8 cellular contexts compared by ENCODE assay signal in genomic region chr2:43129254-43129653, GRCh38.
DNase-seq lines count a peak whose midpoint lies in the region; ATAC-seq and TF ChIP-seq lines count a peak whose summit lies in the region.
"Had no signal": no experiment of that assay in that cellular context is flagged by ENCODE, and none has a peak within 500 bp of the region (broad histone marks: within the 10 kb centered on the region; RNA-seq: fewer than 3 reads in every experiment).

No MANE protein-coding gene starts in this region.

- no peak for DNase-seq in CD4-positive, alpha-beta memory T cell
- DNase-seq in MV-4-11 (lab: John Stamatoyannopoulos, UW) (peak; percentile 49), gastrocnemius medialis (no peak), hypothalamus (lab: John Stamatoyannopoulos, UW) (no peak), NCI-H2196 (lab: John Stamatoyannopoulos, UW; ENCODE audit: unreplicated experiment) (no peak)
- DNase-seq in effector memory CD8-positive, alpha-beta T cell = no peak
- no peak for DNase-seq in stimulated activated CD4-positive, alpha-beta T cell treated with anti-CD3 and anti-CD28 coated beads, Interleukin-4, amount 100 ng/mL, for 4 hours
- DNase-seq: NCI-H446 treated with DMSO at 0.1 percent for 48 hours had no signal

- H3K27me3 ChIP-seq in CD4-positive, alpha-beta memory T cell (ENCODE audit: insufficient read depth, low read length) = no peaks in the 10 kb centered on the region
- no peaks in the 10 kb centered on the region for H3K27me3 ChIP-seq in gastrocnemius medialis

- no peak for TF ChIP-seq CTCF in gastrocnemius medialis (IDR thresholded peaks at IDR 0.05 in 4 of 5, conservative IDR thresholded peaks at IDR 0.05 in 1 of 5)

- no peaks in the 10 kb centered on the region for H3K36me3 ChIP-seq in CD4-positive, alpha-beta memory T cell (ENCODE audit: insufficient read depth, low read length)
- H3K36me3 ChIP-seq in gastrocnemius medialis = no peaks in the 10 kb centered on the region

- H3K9me3 ChIP-seq in CD4-positive, alpha-beta memory T cell (ENCODE audit: control insufficient read depth in 1 of 2, low read length in 2 of 2) = no peaks in the 10 kb centered on the region
- H3K9me3 ChIP-seq in gastrocnemius medialis = no peaks in the 10 kb centered on the region

- in situ Hi-C loops in gastrocnemius medialis (cut with MboI; ENCODE audit: low sequenced_read_pairs in 4 of 4) = loop anchor here in 3 of 4 donors (5.0 to 10.0 kb wide), 4 partner anchors 98 to 356 kb away; partner anchors contain the start of gene ZFP36L2 (in 1 of the 3)

- peak overlapping the region in 7 of 8 donors; percentile 46 to 81 (median 67) for H3K4me3 Mint-ChIP-seq in CD4-positive, alpha-beta memory T cell
- peak overlapping the region; percentile 33 to 77 for H3K4me3 Mint-ChIP-seq in effector memory CD8-positive, alpha-beta T cell

- no peak for ATAC-seq in effector memory CD8-positive, alpha-beta T cell (replicated peaks)
- no peak for ATAC-seq in gastrocnemius medialis

- H3K27ac Mint-ChIP-seq in CD4-positive, alpha-beta memory T cell = peak overlapping the region; percentile 97 to 100 (median 100)
- H3K27ac Mint-ChIP-seq in effector memory CD8-positive, alpha-beta T cell = peak overlapping the region; percentile 94 to 100

- H3K36me3 Mint-ChIP-seq in CD4-positive, alpha-beta memory T cell = no peaks in the 10 kb centered on the region
- peaks cover 40% of the 10 kb centered on the region for H3K36me3 Mint-ChIP-seq in effector memory CD8-positive, alpha-beta T cell (ENCODE audit: insufficient read depth)

- POLR2A ChIA-PET in CD4-positive, alpha-beta memory T cell (lab: Charles Lee; ENCODE audit: partially characterized antibody) = interaction anchor here (1.2 to 65.0 kb wide), 6 partner anchors 8 to 413 kb away, joined by 3 to 6960 read pairs (median 34); partner anchors contain the start of gene ZFP36L2

- H3K9me3 Mint-ChIP-seq in CD4-positive, alpha-beta memory T cell = no peaks in the 10 kb centered on the region
- H3K9me3 Mint-ChIP-seq in effector memory CD8-positive, alpha-beta T cell = no peaks in the 10 kb centered on the region

- CTCF ChIA-PET in CD4-positive, alpha-beta memory T cell (lab: Charles Lee; ENCODE audit: partially characterized antibody) = interaction anchor here (1.1 to 18.4 kb wide), 11 partner anchors 11 to 413 kb away, joined by 3 to 445 read pairs (median 19); partner anchors contain the start of gene ZFP36L2

- H3K27ac ChIP-seq in CD4-positive, alpha-beta memory T cell (ENCODE audit: low read depth, low read length) = peak overlapping the region; percentile 83
- peak overlapping the region in 3 of 4 donors; percentile 77 to 88 (median 84) for H3K27ac ChIP-seq in gastrocnemius medialis

- intact Hi-C loops in CD4-positive, alpha-beta memory T cell (cut with micrococcal nuclease) = loop anchor here (10.0 kb wide), 1 partner anchor 154 kb away; no protein-coding TSS in a partner anchor
- intact Hi-C loops in gastrocnemius medialis (cut with DNase I; ENCODE audit: low total_unique reads) = loop anchor here (5.0 kb wide), 1 partner anchor 152 kb away; no protein-coding TSS in a partner anchor

- H3K27me3 Mint-ChIP-seq in CD4-positive, alpha-beta memory T cell = no peaks in the 10 kb centered on the region
- no peaks in the 10 kb centered on the region for H3K27me3 Mint-ChIP-seq in effector memory CD8-positive, alpha-beta T cell

- H3K4me1 Mint-ChIP-seq in CD4-positive, alpha-beta memory T cell = peaks cover 61 to 78% (median 67%) of the 10 kb centered on the region in 4 donors
- peaks cover 62 to 63% of the 10 kb centered on the region in 2 donors for H3K4me1 Mint-ChIP-seq in effector memory CD8-positive, alpha-beta T cell (ENCODE audit: low read depth in 2 of 2)

- H3K4me3 ChIP-seq in CD4-positive, alpha-beta memory T cell (ENCODE audit: low read length in 2 of 2) = no peak overlapping the region
- H3K4me3 ChIP-seq in gastrocnemius medialis = no peak overlapping the region

- H3K4me1 ChIP-seq in CD4-positive, alpha-beta memory T cell (ENCODE audit: insufficient read depth, low read length) = peaks cover 71% of the 10 kb centered on the region
- H3K4me1 ChIP-seq in gastrocnemius medialis = peaks cover 16 to 28% of the 10 kb centered on the region in 2 donors

- no peak for TF ChIP-seq POLR2A in gastrocnemius medialis (IDR thresholded peaks at IDR 0.05)
